In the genomic region with DNA sequence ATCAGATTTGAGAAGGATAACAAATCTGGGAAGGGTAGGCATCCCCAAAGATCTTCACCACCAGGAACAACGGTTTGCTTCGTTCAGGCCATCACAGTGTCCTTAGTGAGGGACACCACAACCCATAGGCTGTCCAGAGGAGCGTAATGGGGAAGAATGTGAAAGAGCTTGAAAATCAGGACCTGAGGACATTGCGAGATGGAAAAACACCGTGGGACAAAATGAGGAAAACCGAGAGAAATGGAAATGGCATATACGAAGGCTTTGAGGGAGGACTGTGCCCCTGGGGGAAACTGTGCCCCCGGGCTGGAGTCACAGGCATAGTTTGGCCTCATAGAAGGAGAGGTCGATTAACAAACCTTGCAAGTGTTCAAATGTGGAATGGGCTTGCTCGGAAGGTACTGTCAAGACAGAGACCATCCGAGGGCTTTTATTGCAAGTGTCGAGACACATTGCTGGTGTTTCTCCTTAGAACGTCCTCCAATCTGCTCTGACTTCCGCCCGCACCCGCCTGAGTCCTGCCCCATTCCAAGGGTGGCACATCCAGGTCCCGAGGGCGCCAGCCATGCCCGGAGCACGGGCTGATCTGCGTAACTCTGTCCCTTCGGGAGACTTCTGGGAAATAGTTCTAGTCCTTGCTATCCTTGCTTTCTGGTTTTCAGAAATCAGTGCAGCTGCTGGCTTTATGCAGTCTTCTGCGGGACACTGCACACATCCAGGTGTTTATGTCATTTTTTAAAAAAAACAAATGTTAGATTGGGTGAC, we compare ENCODE assay signal across 8 cellular contexts. TPM values are rescaled to one million over a fixed set of nuclear protein-coding genes. Genes with fewer than 3 reads are reported as not detected.
A peak's percentile ranks its signal among the peaks of the same experiment; 100 is the strongest.
DNase-seq lines count a peak whose midpoint lies in the region; ATAC-seq and TF ChIP-seq lines count a peak whose summit lies in the region.

No MANE protein-coding gene starts in this region.

- no peaks in the 10 kb centered on the region for H3K36me3 Mint-ChIP-seq in glutamatergic neuron (ENCODE audit: unreplicated experiment)

- H3K27me3 ChIP-seq in neutrophil = peaks cover 46% of the 10 kb centered on the region

- peak; percentile 9 for ATAC-seq in HG02870 (IDR thresholded peaks at IDR 0.05; ENCODE audit: unreplicated experiment)

- H3K4me1 Mint-ChIP-seq in glutamatergic neuron (ENCODE audit: low read depth, unreplicated experiment) = no peaks in the 10 kb centered on the region

- peak overlapping the region; percentile 36 for H3K27ac Mint-ChIP-seq in glutamatergic neuron (ENCODE audit: unreplicated experiment)

- H3K4me3 ChIP-seq in neutrophil (ENCODE audit: low read depth in 1 of 2, low read length in 1 of 2) = peak overlapping the region; percentile 74 to 76

- H3K36me3 ChIP-seq in neutrophil = no peaks in the 10 kb centered on the region

- peak overlapping the region; percentile 83 for H3K4me3 Mint-ChIP-seq in glutamatergic neuron (ENCODE audit: unreplicated experiment)

- H3K4me1 ChIP-seq in neutrophil (ENCODE audit: control insufficient read depth in 1 of 2, insufficient read depth in 1 of 2, low read depth in 1 of 2, low read length in 1 of 2) = peaks cover 18 to 24% of the 10 kb centered on the region in 2 experiments

- no peak for TF ChIP-seq CTCF in glutamatergic neuron (IDR thresholded peaks at IDR 0.05; ENCODE audit: partially characterized antibody, unreplicated experiment)
- TF ChIP-seq CTCF in neutrophil (IDR thresholded peaks at IDR 0.05) = no peak

- H3K9me3 ChIP-seq in neutrophil = no peaks in the 10 kb centered on the region

- no peaks in the 10 kb centered on the region for H3K9me3 Mint-ChIP-seq in glutamatergic neuron (ENCODE audit: unreplicated experiment)

- H3K27ac ChIP-seq in neutrophil = no peak overlapping the region

- DNase-seq in NCI-H2029 (lab: John Stamatoyannopoulos, UW) (peak; percentile 6), NCI-H2029 treated with DMSO at 0.1 percent for 48 hours (lab: John Stamatoyannopoulos, UW) (no peak), NCI-H748 treated with DMSO at 0.1 percent for 48 hours (lab: John Stamatoyannopoulos, UW) (peak; percentile 14), glutamatergic neuron (no peak), NCI-H226 (no peak)
- peak; percentile 23 for DNase-seq in activated naive CD4-positive, alpha-beta T cell treated with Interleukin-2 at 50 U/mL for 16 hours

- H3K27me3 Mint-ChIP-seq in glutamatergic neuron (ENCODE audit: unreplicated experiment) = peaks cover 4% of the 10 kb centered on the region

RNA-seq across cellular contexts. Expression of a gene that starts 0.9 kb away (rescaled TPM):
- 4.5 TPM for total RNA-seq in glutamatergic neuron (ENCODE audit: unreplicated experiment)

RNA-seq across cellular contexts. Expression of a gene that starts 51.1 kb away (rescaled TPM):
- not detected for total RNA-seq in glutamatergic neuron (ENCODE audit: unreplicated experiment)

Comparison
In these comparisons a context has a peak if more than half of its experiments do, and no peak if none do; other contexts are left out.
1. DNase-seq: peak in NCI-H2029 (single experiment), NCI-H748 treated with DMSO at 0.1 percent for 48 hours (single experiment) and activated naive CD4-positive, alpha-beta T cell treated with Interleukin-2 at 50 U/mL for 16 hours (single experiment); none in NCI-H2029 treated with DMSO at 0.1 percent for 48 hours (single experiment), glutamatergic neuron (single experiment) and NCI-H226 (single experiment).